20 cellular contexts compared by ENCODE assay signal in the genomic region with DNA sequence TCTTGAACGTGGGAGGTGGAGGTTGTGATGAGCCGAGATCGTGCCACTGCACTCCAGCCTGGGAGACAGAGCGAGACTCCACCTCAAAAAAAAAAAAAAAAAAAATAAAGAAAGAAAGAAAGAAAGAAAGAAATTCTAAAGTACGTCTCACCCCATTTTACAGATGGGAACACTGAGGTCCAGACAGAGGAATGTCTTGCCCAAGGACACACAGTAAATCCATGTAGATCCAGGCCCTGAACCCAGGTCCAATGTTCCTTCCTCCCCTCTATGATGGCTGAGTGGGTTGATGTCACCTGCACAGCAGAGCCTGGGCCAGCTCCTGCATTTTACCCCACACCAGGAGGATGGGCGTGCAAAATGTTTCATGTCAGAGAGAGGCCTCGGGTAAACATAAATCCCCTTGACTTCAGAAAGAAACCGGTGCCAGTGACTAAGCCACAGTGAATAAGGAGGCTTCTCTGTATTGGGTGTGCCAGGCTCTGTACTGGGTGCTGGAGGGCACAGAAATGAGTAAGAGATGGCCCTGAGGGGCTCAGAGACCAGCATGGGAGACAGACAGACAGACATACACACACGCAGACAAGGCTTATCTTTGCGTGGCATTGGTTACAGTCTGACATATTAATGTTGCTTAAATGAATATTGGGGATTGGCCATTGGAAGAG.
A peak's percentile ranks its signal among the peaks of the same experiment; 100 is the strongest.
DNase-seq lines count a peak whose midpoint lies in the region; ATAC-seq, FAIRE-seq and TF ChIP-seq lines count a peak whose summit lies in the region.
"Had no signal": no experiment of that assay in that cellular context is flagged by ENCODE, and none has a peak within 500 bp of the region (broad histone marks: within the 10 kb centered on the region; RNA-seq: fewer than 3 reads in every experiment).

No MANE protein-coding gene starts in this region.

- TF ChIP-seq CTCF in RWPE2 (IDR thresholded peaks at IDR 0.05; ENCODE audit: poor library complexity, severe bottlenecking) (no peak), bronchial epithelial cell (IDR thresholded peaks at IDR 0.05; ENCODE audit: insufficient read depth, low read length, severe bottlenecking) (no peak), nephron (IDR thresholded peaks at IDR 0.05; ENCODE audit: unreplicated experiment in 3 of 3) (no peak)

- H3K4me3 ChIP-seq in RWPE2 (ENCODE audit: severe bottlenecking) (no peak overlapping the region), bronchial epithelial cell (ENCODE audit: low read depth, low read length) (no peak overlapping the region)
- H3K4me3 ChIP-seq: BLaER1 treated with 17β-estradiol and CSF1 and Interleukin-3, amounts not matched to agents 10 nM and 100 nM; HAP-1; Peyer's patch; SK-N-MC had no signal

- H3K27me3 ChIP-seq in RWPE2 (ENCODE audit: insufficient read depth, poor library complexity, severe bottlenecking), result no peaks in the 10 kb centered on the region
- no peaks in the 10 kb centered on the region for H3K27me3 ChIP-seq in bronchial epithelial cell (ENCODE audit: control insufficient read depth, insufficient read depth, low read length)
- H3K27me3 ChIP-seq: BLaER1 treated with 17β-estradiol and CSF1 and Interleukin-3, amounts not matched to agents 10 nM and 100 nM; Peyer's patch had no signal

- peaks cover 8% of the 10 kb centered on the region for H3K9me3 Mint-ChIP-seq in nephron
- H3K9me3 Mint-ChIP-seq in activated T-cell treated with anti-CD3 and anti-CD28 coated beads, Interleukin-2, amount 50 U/mL, for 72 hours, result peaks cover 0 to 5% of the 10 kb centered on the region in 2 donors
- peaks cover 12% of the 10 kb centered on the region for H3K9me3 Mint-ChIP-seq in activated CD4-positive, alpha-beta T cell treated with anti-CD3 and anti-CD28 coated beads, Interleukin-2, amount 10 ng/mL, durations not matched to agents 7 days and 5 days

- peaks cover 16% of the 10 kb centered on the region for H3K4me1 Mint-ChIP-seq in nephron
- no peaks in the 10 kb centered on the region for H3K4me1 Mint-ChIP-seq in activated T-cell treated with anti-CD3 and anti-CD28 coated beads, Interleukin-2, amount 50 U/mL, for 72 hours (ENCODE audit: low read depth)
- H3K4me1 Mint-ChIP-seq in activated CD4-positive, alpha-beta T cell treated with anti-CD3 and anti-CD28 coated beads, Interleukin-2, amount 10 ng/mL, durations not matched to agents 7 days and 5 days, result peaks cover 5% of the 10 kb centered on the region

- no peaks in the 10 kb centered on the region for H3K9me3 ChIP-seq in RWPE2 (ENCODE audit: severe bottlenecking)
- H3K9me3 ChIP-seq: HAP-1 had no signal

- no peak overlapping the region for H3K4me3 Mint-ChIP-seq in nephron
- no peak overlapping the region for H3K4me3 Mint-ChIP-seq in activated T-cell treated with anti-CD3 and anti-CD28 coated beads, Interleukin-2, amount 50 U/mL, for 72 hours
- H3K4me3 Mint-ChIP-seq in activated CD4-positive, alpha-beta T cell treated with anti-CD3 and anti-CD28 coated beads, Interleukin-2, amount 10 ng/mL, durations not matched to agents 7 days and 5 days, result no peak overlapping the region
- H3K4me3 Mint-ChIP-seq: CD8-positive, alpha-beta T cell had no signal

- CTCF ChIA-PET in activated CD4-positive, alpha-beta T cell treated with anti-CD3 and anti-CD28 coated beads, Interleukin-2, amount 10 ng/mL, durations not matched to agents 7 days and 5 days (lab: Charles Lee), result no interaction called here

- H3K4me1 ChIP-seq in RWPE2 (ENCODE audit: insufficient read depth, poor library complexity, severe bottlenecking), result no peaks in the 10 kb centered on the region
- H3K4me1 ChIP-seq: BLaER1 treated with 17β-estradiol and CSF1 and Interleukin-3, amounts not matched to agents 10 nM and 100 nM; HAP-1; Peyer's patch had no signal

- no peaks in the 10 kb centered on the region for H3K36me3 ChIP-seq in RWPE2 (ENCODE audit: low read depth)
- no peaks in the 10 kb centered on the region for H3K36me3 ChIP-seq in bronchial epithelial cell (ENCODE audit: control insufficient read depth, insufficient read depth, low read length)
- H3K36me3 ChIP-seq: HAP-1, Peyer's patch had no signal

- POLR2A ChIA-PET in activated CD4-positive, alpha-beta T cell treated with anti-CD3 and anti-CD28 coated beads, Interleukin-2, amount 10 ng/mL, durations not matched to agents 7 days and 5 days (lab: Charles Lee), result no interaction called here

- ATAC-seq in RWPE2 (ENCODE audit: low read depth) (peak; percentile 35; the same call in 1 of the 3 replicates), HG03521 (IDR thresholded peaks at IDR 0.05; ENCODE audit: unreplicated experiment) (no peak)
- no peak for ATAC-seq in activated T-cell treated with anti-CD3 and anti-CD28 coated beads, Interleukin-2, amount 50 U/mL, for 72 hours (replicated peaks in 1 of 2)
- ATAC-seq: CD8-positive, alpha-beta T cell had no signal

- DNase-seq in ELR (ENCODE audit: low read depth) (peak; percentile 37), RWPE2 (ENCODE audit: low spot score) (no peak), bronchial epithelial cell (ENCODE audit: low read depth) (peak; percentile 49), iPS-NIHi7 (ENCODE audit: extremely low spot score) (no peak)
- no peak for DNase-seq in activated T-cell treated with anti-CD3 and anti-CD28 coated beads, Interleukin-2, amount 50 U/mL, for 72 hours
- no peak for DNase-seq in activated CD4-positive, alpha-beta T cell treated with anti-CD3 and anti-CD28 coated beads, Interleukin-2, amount 10 ng/mL, durations not matched to agents 7 days and 5 days
- DNase-seq: Calu3; CD8-positive, alpha-beta T cell; MV-4-11; NCI-H187; NCI-H69; Peyer's patch; Right ventricle myocardium superior had no signal

- H3K27ac Mint-ChIP-seq in nephron, result peak overlapping the region in 2 of 3 experiments; percentile 10 to 72
- H3K27ac Mint-ChIP-seq in activated T-cell treated with anti-CD3 and anti-CD28 coated beads, Interleukin-2, amount 50 U/mL, for 72 hours, result no peak overlapping the region
- no peak overlapping the region for H3K27ac Mint-ChIP-seq in activated CD4-positive, alpha-beta T cell treated with anti-CD3 and anti-CD28 coated beads, Interleukin-2, amount 10 ng/mL, durations not matched to agents 7 days and 5 days
- H3K27ac Mint-ChIP-seq: CD8-positive, alpha-beta T cell had no signal

- no peak for FAIRE-seq in bronchial epithelial cell (lab: Jason Lieb, UNC)
- FAIRE-seq: GM12891, GM19239 had no signal

- H3K27ac ChIP-seq in RWPE2 (ENCODE audit: poor library complexity, severe bottlenecking), result no peak overlapping the region
- H3K27ac ChIP-seq: BLaER1 treated with 17β-estradiol and CSF1 and Interleukin-3, amounts not matched to agents 10 nM and 100 nM; Peyer's patch; SK-N-MC had no signal

- H3K36me3 Mint-ChIP-seq in nephron (ENCODE audit: low read depth), result peaks cover 13% of the 10 kb centered on the region
- peaks cover 6 to 14% of the 10 kb centered on the region in 2 donors for H3K36me3 Mint-ChIP-seq in activated T-cell treated with anti-CD3 and anti-CD28 coated beads, Interleukin-2, amount 50 U/mL, for 72 hours (ENCODE audit: insufficient read depth in 2 of 2)
- peaks cover 22% of the 10 kb centered on the region for H3K36me3 Mint-ChIP-seq in activated CD4-positive, alpha-beta T cell treated with anti-CD3 and anti-CD28 coated beads, Interleukin-2, amount 10 ng/mL, durations not matched to agents 7 days and 5 days (ENCODE audit: low read depth)

- H3K27me3 Mint-ChIP-seq in nephron (ENCODE audit: low read depth), result peaks cover 14% of the 10 kb centered on the region
- H3K27me3 Mint-ChIP-seq in activated T-cell treated with anti-CD3 and anti-CD28 coated beads, Interleukin-2, amount 50 U/mL, for 72 hours (ENCODE audit: low read depth), result no peaks in the 10 kb centered on the region
- no peaks in the 10 kb centered on the region for H3K27me3 Mint-ChIP-seq in activated CD4-positive, alpha-beta T cell treated with anti-CD3 and anti-CD28 coated beads, Interleukin-2, amount 10 ng/mL, durations not matched to agents 7 days and 5 days

Comparison
In these comparisons a context has a peak if more than half of its experiments do, and no peak if none do; other contexts are left out.
1. DNase-seq: peak in ELR (single experiment) and bronchial epithelial cell (single experiment); none in RWPE2 (single experiment), iPS-NIHi7 (single experiment), activated T-cell treated with anti-CD3 and anti-CD28 coated beads, Interleukin-2, amount 50 U/mL, for 72 hours (0 of 2) and activated CD4-positive, alpha-beta T cell treated with anti-CD3 and anti-CD28 coated beads, Interleukin-2, amount 10 ng/mL, durations not matched to agents 7 days and 5 days (single experiment).
2. H3K27ac Mint-ChIP-seq: peak in nephron (2 of 3); none in activated T-cell treated with anti-CD3 and anti-CD28 coated beads, Interleukin-2, amount 50 U/mL, for 72 hours (single experiment) and activated CD4-positive, alpha-beta T cell treated with anti-CD3 and anti-CD28 coated beads, Interleukin-2, amount 10 ng/mL, durations not matched to agents 7 days and 5 days (single experiment).